Comparison of ENCODE assay signal across 15 cellular contexts in genomic region chr7:115410427-115410805, GRCh38.
DNase-seq lines count a peak whose midpoint lies in the region; TF ChIP-seq lines count a peak whose summit lies in the region.
"Had no signal": no experiment of that assay in that cellular context is flagged by ENCODE, and none has a peak within 500 bp of the region (broad histone marks: within the 10 kb centered on the region; RNA-seq: fewer than 3 reads in every experiment).

No MANE protein-coding gene starts in this region.

- TF ChIP-seq CTCF in thyroid gland (IDR thresholded peaks at IDR 0.05) (no peak), foreskin fibroblast (IDR thresholded peaks at IDR 0.05; ENCODE audit: low read depth, low read length) (no peak)

- no peaks in the 10 kb centered on the region for H3K36me3 Mint-ChIP-seq in dendritic cell treated with granulocyte-macrophage colony-stimulating factor and Interleukin-4, amounts not matched to agents 40 ng/mL and 50 ng/mL, for 4 days (ENCODE audit: low read depth)
- H3K36me3 Mint-ChIP-seq: activated naive CD8-positive, alpha-beta T cell treated with anti-CD3 and anti-CD28 coated beads, Interleukin-2, amount 10 ng/mL, durations not matched to agents 7 days and 5 days had no signal

- H3K27me3 Mint-ChIP-seq in dendritic cell treated with granulocyte-macrophage colony-stimulating factor and Interleukin-4, amounts not matched to agents 40 ng/mL and 50 ng/mL, for 4 days, result no peaks in the 10 kb centered on the region
- H3K27me3 Mint-ChIP-seq: activated naive CD8-positive, alpha-beta T cell treated with anti-CD3 and anti-CD28 coated beads, Interleukin-2, amount 10 ng/mL, durations not matched to agents 7 days and 5 days had no signal

- no peaks in the 10 kb centered on the region for H3K36me3 ChIP-seq in thyroid gland
- H3K36me3 ChIP-seq: SJCRH30, suprapubic skin had no signal

- peak; percentile 71 for DNase-seq in SIG-M5 treated with dmso at 0.1 percent for 504 hours (lab: John Stamatoyannopoulos, UW; ENCODE audit: unreplicated experiment)
- DNase-seq in SIG-M5 (lab: John Stamatoyannopoulos, UW), result no peak
- peak; percentile 73 for DNase-seq in KG1 (lab: John Stamatoyannopoulos, UW)
- no peak for DNase-seq in thyroid gland
- DNase-seq in foreskin fibroblast, result no peak
- DNase-seq in GM03348 (ENCODE audit: low spot score), result no peak
- DNase-seq in COLO668 (lab: John Stamatoyannopoulos, UW; ENCODE audit: unreplicated experiment), result no peak
- DNase-seq: activated CD8-positive, alpha-beta memory T cell treated with anti-CD3 and anti-CD28 coated beads, Interleukin-2, amount 50 U/mL, for 48 hours; activated naive CD8-positive, alpha-beta T cell treated with anti-CD3 and anti-CD28 coated beads, Interleukin-2, amount 10 ng/mL, durations not matched to agents 7 days and 5 days; NCI-H1436 had no signal

- H3K9me3 Mint-ChIP-seq in dendritic cell treated with granulocyte-macrophage colony-stimulating factor and Interleukin-4, amounts not matched to agents 40 ng/mL and 50 ng/mL, for 4 days, result no peaks in the 10 kb centered on the region
- H3K9me3 Mint-ChIP-seq: activated naive CD8-positive, alpha-beta T cell treated with anti-CD3 and anti-CD28 coated beads, Interleukin-2, amount 10 ng/mL, durations not matched to agents 7 days and 5 days had no signal

- no peak for TF ChIP-seq POLR2A in thyroid gland (IDR thresholded peaks at IDR 0.05)

- H3K9me3 ChIP-seq in thyroid gland, result no peaks in the 10 kb centered on the region
- H3K9me3 ChIP-seq: suprapubic skin had no signal

- intact Hi-C loops in dendritic cell treated with granulocyte-macrophage colony-stimulating factor and Interleukin-4, amounts not matched to agents 40 ng/mL and 50 ng/mL, for 4 days (cut with micrococcal nuclease), result no loop called here
- intact Hi-C loops in thyroid gland (cut with DNase I), result no loop called here

- H3K4me3 Mint-ChIP-seq in dendritic cell treated with granulocyte-macrophage colony-stimulating factor and Interleukin-4, amounts not matched to agents 40 ng/mL and 50 ng/mL, for 4 days, result no peak overlapping the region
- H3K4me3 Mint-ChIP-seq: activated naive CD8-positive, alpha-beta T cell treated with anti-CD3 and anti-CD28 coated beads, Interleukin-2, amount 10 ng/mL, durations not matched to agents 7 days and 5 days had no signal

- 86 to 88% methylated on average over 3 of the region's 3 CpGs for WGBS in thyroid gland, 2 donors

- no peaks in the 10 kb centered on the region for H3K4me1 ChIP-seq in thyroid gland
- H3K4me1 ChIP-seq: SJCRH30, suprapubic skin had no signal

- H3K4me3 ChIP-seq in thyroid gland (replicated peaks in 1 of 3) (no peak overlapping the region), foreskin fibroblast (ENCODE audit: low read depth in 1 of 2, low read length in 2 of 2) (no peak overlapping the region)
- H3K4me3 ChIP-seq: hepatocyte, SJCRH30, suprapubic skin had no signal

- peak overlapping the region; percentile 74 for H3K27ac Mint-ChIP-seq in dendritic cell treated with granulocyte-macrophage colony-stimulating factor and Interleukin-4, amounts not matched to agents 40 ng/mL and 50 ng/mL, for 4 days
- H3K27ac Mint-ChIP-seq: activated naive CD8-positive, alpha-beta T cell treated with anti-CD3 and anti-CD28 coated beads, Interleukin-2, amount 10 ng/mL, durations not matched to agents 7 days and 5 days had no signal

- no peaks in the 10 kb centered on the region for H3K27me3 ChIP-seq in thyroid gland
- H3K27me3 ChIP-seq: hepatocyte, SJCRH30, suprapubic skin had no signal

- H3K4me1 Mint-ChIP-seq in dendritic cell treated with granulocyte-macrophage colony-stimulating factor and Interleukin-4, amounts not matched to agents 40 ng/mL and 50 ng/mL, for 4 days (ENCODE audit: low read depth), result peaks cover 5% of the 10 kb centered on the region
- H3K4me1 Mint-ChIP-seq: activated naive CD8-positive, alpha-beta T cell treated with anti-CD3 and anti-CD28 coated beads, Interleukin-2, amount 10 ng/mL, durations not matched to agents 7 days and 5 days had no signal

- H3K27ac ChIP-seq in thyroid gland, result no peak overlapping the region
- H3K27ac ChIP-seq: 22Rv1, hepatocyte, SJCRH30, suprapubic skin had no signal

Comparison
In these comparisons a context has a peak if more than half of its experiments do, and no peak if none do; other contexts are left out.
1. DNase-seq: peak in SIG-M5 treated with dmso at 0.1 percent for 504 hours (single experiment) and KG1 (single experiment); none in SIG-M5 (single experiment), thyroid gland (0 of 2), foreskin fibroblast (0 of 2), GM03348 (single experiment) and COLO668 (single experiment).